ENCODE assay signal across 8 cellular contexts in genomic region chr22:31343235-31344191, GRCh38. TPM values are rescaled to one million over a fixed set of nuclear protein-coding genes. Genes with fewer than 3 reads are reported as not detected.
DNase-seq lines count a peak whose midpoint lies in the region; ATAC-seq, FAIRE-seq and TF ChIP-seq lines count a peak whose summit lies in the region.

No MANE protein-coding gene starts in this region.

- H3K9ac ChIP-seq in BLaER1 treated with 17β-estradiol and CSF1 and Interleukin-3, amounts not matched to agents 10 nM and 100 nM = peak overlapping the region; percentile 93 to 100 (median 99)
- peak overlapping the region in 1 of 2 donors; percentile 42 for H3K9ac ChIP-seq in colonic mucosa (ENCODE audit: low read depth in 2 of 2, low read length in 2 of 2)

- peak overlapping the region; percentile 98 for H3K27ac Mint-ChIP-seq in GM23338
- peak overlapping the region; percentile 96 for H3K27ac Mint-ChIP-seq in mesothelial cell of epicardium

- no peak for FAIRE-seq in HTR-8/SVneo (lab: Jason Lieb, UNC)

- peaks cover 41 to 67% (median 60%) of the 10 kb centered on the region in 11 experiments for H3K36me3 ChIP-seq in BLaER1 treated with 17β-estradiol and CSF1 and Interleukin-3, amounts not matched to agents 10 nM and 100 nM
- 0 out of 2 replicates have a peak, but pooled peaks cover 3% of the 10 kb centered on the region for H3K36me3 ChIP-seq in GM23338 (ENCODE audit: insufficient read depth)
- H3K36me3 ChIP-seq in colonic mucosa = no peaks in the 10 kb centered on the region
- peaks cover 48% of the 10 kb centered on the region for H3K36me3 ChIP-seq in thymus (ENCODE audit: control insufficient read depth, insufficient read depth)

- no peaks in the 10 kb centered on the region for H3K27me3 ChIP-seq in BLaER1 treated with 17β-estradiol and CSF1 and Interleukin-3, amounts not matched to agents 10 nM and 100 nM
- H3K27me3 ChIP-seq in GM23338 (ENCODE audit: insufficient read depth) (no peaks in the 10 kb centered on the region), colonic mucosa (no peaks in the 10 kb centered on the region), thymus (ENCODE audit: control insufficient read depth, insufficient read depth) (no peaks in the 10 kb centered on the region)

- H3K27ac ChIP-seq in BLaER1 treated with 17β-estradiol and CSF1 and Interleukin-3, amounts not matched to agents 10 nM and 100 nM = peak overlapping the region; percentile 41 to 100 (median 99); a peak in 21 of 22 replicates
- H3K27ac ChIP-seq in GM23338 (ENCODE audit: low read depth) (peak overlapping the region; percentile 97), RWPE1 (peak overlapping the region; percentile 97), colonic mucosa (peak overlapping the region; percentile 44), thymus (ENCODE audit: low read depth) (peak overlapping the region; percentile 71)

- peaks cover 60 to 74% (median 68%) of the 10 kb centered on the region in 10 experiments for H3K4me1 ChIP-seq in BLaER1 treated with 17β-estradiol and CSF1 and Interleukin-3, amounts not matched to agents 10 nM and 100 nM
- H3K4me1 ChIP-seq in GM23338 (ENCODE audit: insufficient read depth) (peaks cover 28% of the 10 kb centered on the region), colonic mucosa (peaks cover 27% of the 10 kb centered on the region), thymus (ENCODE audit: control insufficient read depth, insufficient read depth, low read length) (peaks cover 21% of the 10 kb centered on the region)

- H3K36me3 Mint-ChIP-seq in GM23338 (ENCODE audit: low read depth) = peaks cover 68% of the 10 kb centered on the region
- peaks cover 6% of the 10 kb centered on the region for H3K36me3 Mint-ChIP-seq in mesothelial cell of epicardium

- DNase-seq in GM23338 (ENCODE audit: low spot score) (peak; percentile 92), RWPE1 (ENCODE audit: low spot score) (peak; percentile 33), colonic mucosa (peak; percentile 80), mesothelial cell of epicardium (ENCODE audit: low spot score in 2 of 2, unreplicated experiment in 2 of 2) (peak; percentile 57 to 82), HTR-8/SVneo (ENCODE audit: insufficient read length, low spot score) (no peak)

- peaks cover 50 to 73% (median 72%) of the 10 kb centered on the region in 11 experiments; a peak in 21 of 22 replicates for H4K20me1 ChIP-seq in BLaER1 treated with 17β-estradiol and CSF1 and Interleukin-3, amounts not matched to agents 10 nM and 100 nM
- peaks cover 21% of the 10 kb centered on the region for H4K20me1 ChIP-seq in GM23338 (replicated peaks; ENCODE audit: insufficient read depth)

- H3K4me3 Mint-ChIP-seq in GM23338 (peak overlapping the region; percentile 88), mesothelial cell of epicardium (peak overlapping the region; percentile 74)

- H3K9me3 Mint-ChIP-seq in GM23338 (no peaks in the 10 kb centered on the region), mesothelial cell of epicardium (no peaks in the 10 kb centered on the region)

- POLR2A ChIA-PET in RWPE1 (lab: Yijun Ruan, JAX; ENCODE audit: low non-redundant PET) = interaction anchor here (0.6 kb wide), 1 partner anchor 34 kb away, joined by 3 read pairs; no protein-coding TSS in a partner anchor

- H3K4me3 ChIP-seq in BLaER1 treated with 17β-estradiol and CSF1 and Interleukin-3, amounts not matched to agents 10 nM and 100 nM = peak overlapping the region; percentile 62 to 84 (median 76)
- H3K4me3 ChIP-seq in GM23338 (peak overlapping the region; percentile 95), colonic mucosa (peak overlapping the region; percentile 65), thymus (ENCODE audit: low read length) (peak overlapping the region; percentile 86)

- 24% methylated on average over 18 of the region's 18 CpGs for WGBS in thymus

- H3K4me1 Mint-ChIP-seq in GM23338 (peaks cover 63% of the 10 kb centered on the region), mesothelial cell of epicardium (peaks cover 60% of the 10 kb centered on the region)

- H2AFZ ChIP-seq in GM23338 = no peak overlapping the region

- ATAC-seq in GM23338 (peak; percentile 23), GM18861 (IDR thresholded peaks at IDR 0.05; ENCODE audit: unreplicated experiment) (no peak)

- peaks cover 56% of the 10 kb centered on the region for H3K79me2 ChIP-seq in GM23338 (replicated peaks; ENCODE audit: insufficient read depth)

- peaks cover 18% of the 10 kb centered on the region for H3F3A ChIP-seq in GM23338 (replicated peaks; ENCODE audit: low read depth)

- H3K9me3 ChIP-seq in BLaER1 treated with 17β-estradiol and CSF1 and Interleukin-3, amounts not matched to agents 10 nM and 100 nM (replicated peaks in 1 of 11) = no peaks in the 10 kb centered on the region
- H3K9me3 ChIP-seq in colonic mucosa (no peaks in the 10 kb centered on the region), thymus (ENCODE audit: control insufficient read depth) (no peaks in the 10 kb centered on the region)

- CTCF ChIA-PET in RWPE1 (lab: Yijun Ruan, JAX) = interaction anchor here (1.6 kb wide), 1 partner anchor 30 kb away, joined by 4 read pairs; no protein-coding TSS in a partner anchor

- TF ChIP-seq CTCF in GM23338 (conservative IDR thresholded peaks at IDR 0.05; ENCODE audit: low read depth in 2 of 2) = no peak
- TF ChIP-seq CTCF in RWPE1 (conservative IDR thresholded peaks at IDR 0.05; ENCODE audit: low read depth) = no peak
- no peak for TF ChIP-seq CTCF in colonic mucosa (IDR thresholded peaks at IDR 0.05)
- TF ChIP-seq CTCF in mesothelial cell of epicardium (IDR thresholded peaks at IDR 0.05; ENCODE audit: unreplicated experiment) = no peak

- intact Hi-C loops in colonic mucosa (cut with DNase I) = no loop called here

- H3K4me2 ChIP-seq in BLaER1 treated with 17β-estradiol and CSF1 and Interleukin-3, amounts not matched to agents 10 nM and 100 nM = peak overlapping the region; percentile 95 to 100 (median 99)
- peak overlapping the region; percentile 88 for H3K4me2 ChIP-seq in GM23338

- H3K27me3 Mint-ChIP-seq in GM23338 (ENCODE audit: insufficient read depth, low read depth, poor library complexity) (peaks cover 35% of the 10 kb centered on the region), mesothelial cell of epicardium (ENCODE audit: low read depth) (no peaks in the 10 kb centered on the region)

- no peaks in the 10 kb centered on the region for H3K9me2 ChIP-seq in GM23338 (ENCODE audit: insufficient read depth)

TF ChIP-seq in GM23338, 12 proteins besides CTCF, POLR2A, EP300 and RAD21:
- TF ChIP-seq POLR2AphosphoS5 (IDR thresholded peaks at IDR 0.05; ENCODE audit: low read depth) (peak; percentile 55), EZH2phosphoT487 (IDR thresholded peaks at IDR 0.05; ENCODE audit: unreplicated experiment) (no peak)

RNA-seq across cellular contexts. Expression of gene PATZ1, which starts 2.6 kb away (rescaled TPM):
- 51.5 and 56.8 TPM in 2 replicates for total RNA-seq in GM23338 (2014; rRNA removed; shearing (Covaris generic))
- 22.0 and 23.2 TPM in 2 replicates for polyA plus RNA-seq in GM23338 (2016; fragmentation: Nextera tagmentation; extraction: Ambion mirVana)
- total RNA-seq in colonic mucosa = 10 to 100 TPM; 13.8 to 17.9 TPM
- total RNA-seq in mesothelial cell of epicardium = 70.9 to 73.6 TPM (median 71.7 TPM) in 3 replicates
- polyA plus RNA-seq in thymus = 33.4 TPM

RNA-seq across cellular contexts. Expression of gene PIK3IP1, which starts 51.2 kb away (rescaled TPM):
- total RNA-seq in GM23338 (2014; rRNA removed; shearing (Covaris generic)) = 1.6 and 2.2 TPM in 2 replicates
- polyA plus RNA-seq in GM23338 (2016; fragmentation: Nextera tagmentation; extraction: Ambion mirVana) = 1.1 and 1.5 TPM in 2 replicates
- total RNA-seq in colonic mucosa = 10 to 100 TPM in 1 of 2 donors, 1 to 10 TPM in 1; 8.4 to 15.1 TPM
- total RNA-seq in mesothelial cell of epicardium = 16.9 to 19.1 TPM (median 17.4 TPM) in 3 replicates
- 182 TPM for polyA plus RNA-seq in thymus

RNA-seq across cellular contexts. Expression of gene DRG1, which starts 55.9 kb away (rescaled TPM):
- total RNA-seq in GM23338 (2014; rRNA removed; shearing (Covaris generic)) = 63.9 and 69.7 TPM in 2 replicates
- 78.1 and 87.6 TPM in 2 replicates for polyA plus RNA-seq in GM23338 (2016; fragmentation: Nextera tagmentation; extraction: Ambion mirVana)
- 10 to 100 TPM; 43.8 to 48.9 TPM for total RNA-seq in colonic mucosa
- 57.8 to 62.9 TPM (median 59.1 TPM) in 3 replicates for total RNA-seq in mesothelial cell of epicardium
- 45.5 TPM for polyA plus RNA-seq in thymus

Comparison
In these comparisons a context has a peak if more than half of its experiments do, and no peak if none do; other contexts are left out.
1. H3K27ac ChIP-seq: peak in every context shown above with its lines; median percentile 99 in BLaER1 treated with 17β-estradiol and CSF1 and Interleukin-3, amounts not matched to agents 10 nM and 100 nM; 97 in GM23338; 97 in RWPE1; 71 in thymus; 44 in colonic mucosa.